ENCODE assay signal across 1 cellular context in the genomic region with DNA sequence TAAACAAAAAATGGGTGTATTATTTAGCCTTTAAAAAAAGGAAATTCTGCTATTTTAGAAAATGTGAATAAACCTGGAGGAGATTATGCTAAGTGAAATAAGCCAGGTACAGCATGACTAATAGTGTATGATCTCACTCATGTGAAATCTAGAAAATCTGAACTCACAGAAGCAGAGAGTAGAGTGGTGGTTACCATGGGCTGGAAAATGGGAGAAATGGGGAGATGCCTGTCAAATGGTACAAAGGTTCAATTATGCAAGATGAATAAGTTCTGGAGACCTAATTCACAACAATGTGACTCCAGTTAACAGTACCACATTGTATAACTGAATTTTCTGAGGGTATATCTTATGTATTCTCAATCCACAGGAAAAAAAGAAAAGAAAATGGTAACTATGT.
TF ChIP-seq lines count a peak whose summit lies in the region.

No MANE protein-coding gene starts in this region.

TF ChIP-seq in HepG2, 621 proteins besides CTCF, POLR2A, EP300 and RAD21 (continued from another document):
- TF ChIP-seq, protein P1, sequence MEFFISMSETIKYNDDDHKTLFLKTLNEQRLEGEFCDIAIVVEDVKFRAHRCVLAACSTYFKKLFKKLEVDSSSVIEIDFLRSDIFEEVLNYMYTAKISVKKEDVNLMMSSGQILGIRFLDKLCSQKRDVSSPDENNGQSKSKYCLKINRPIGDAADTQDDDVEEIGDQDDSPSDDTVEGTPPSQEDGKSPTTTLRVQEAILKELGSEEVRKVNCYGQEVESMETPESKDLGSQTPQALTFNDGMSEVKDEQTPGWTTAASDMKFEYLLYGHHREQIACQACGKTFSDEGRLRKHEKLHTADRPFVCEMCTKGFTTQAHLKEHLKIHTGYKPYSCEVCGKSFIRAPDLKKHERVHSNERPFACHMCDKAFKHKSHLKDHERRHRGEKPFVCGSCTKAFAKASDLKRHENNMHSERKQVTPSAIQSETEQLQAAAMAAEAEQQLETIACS (CRISPR knock-in tag; IDR thresholded peaks at IDR 0.05): no peak
- TF ChIP-seq MBD4 (IDR thresholded peaks at IDR 0.05; ENCODE audit: borderline replicate concordance, low read length): no peak
- TF ChIP-seq ZNF326 (CRISPR knock-in tag; IDR thresholded peaks at IDR 0.05; ENCODE audit: borderline replicate concordance): no peak
- no peak for TF ChIP-seq ZNF83 (CRISPR knock-in tag; IDR thresholded peaks at IDR 0.05; ENCODE audit: borderline replicate concordance)
- TF ChIP-seq KAT8 (CRISPR knock-in tag; IDR thresholded peaks at IDR 0.05): no peak
- TF ChIP-seq ZNF577 (CRISPR knock-in tag; IDR thresholded peaks at IDR 0.05; ENCODE audit: borderline replicate concordance, low read depth): no peak
- no peak for TF ChIP-seq SRSF4 (IDR thresholded peaks at IDR 0.05; ENCODE audit: low read depth, low read length, poor library complexity, severe bottlenecking)
- TF ChIP-seq SPEN (CRISPR knock-in tag; IDR thresholded peaks at IDR 0.05; ENCODE audit: low read depth): no peak
- no peak for TF ChIP-seq ZNF816 (CRISPR knock-in tag; IDR thresholded peaks at IDR 0.05; ENCODE audit: borderline replicate concordance)
- TF ChIP-seq RERE (CRISPR knock-in tag; IDR thresholded peaks at IDR 0.05; ENCODE audit: low read depth): no peak
- TF ChIP-seq CHCHD3 (CRISPR knock-in tag; IDR thresholded peaks at IDR 0.05): no peak
- TF ChIP-seq, protein P2, sequence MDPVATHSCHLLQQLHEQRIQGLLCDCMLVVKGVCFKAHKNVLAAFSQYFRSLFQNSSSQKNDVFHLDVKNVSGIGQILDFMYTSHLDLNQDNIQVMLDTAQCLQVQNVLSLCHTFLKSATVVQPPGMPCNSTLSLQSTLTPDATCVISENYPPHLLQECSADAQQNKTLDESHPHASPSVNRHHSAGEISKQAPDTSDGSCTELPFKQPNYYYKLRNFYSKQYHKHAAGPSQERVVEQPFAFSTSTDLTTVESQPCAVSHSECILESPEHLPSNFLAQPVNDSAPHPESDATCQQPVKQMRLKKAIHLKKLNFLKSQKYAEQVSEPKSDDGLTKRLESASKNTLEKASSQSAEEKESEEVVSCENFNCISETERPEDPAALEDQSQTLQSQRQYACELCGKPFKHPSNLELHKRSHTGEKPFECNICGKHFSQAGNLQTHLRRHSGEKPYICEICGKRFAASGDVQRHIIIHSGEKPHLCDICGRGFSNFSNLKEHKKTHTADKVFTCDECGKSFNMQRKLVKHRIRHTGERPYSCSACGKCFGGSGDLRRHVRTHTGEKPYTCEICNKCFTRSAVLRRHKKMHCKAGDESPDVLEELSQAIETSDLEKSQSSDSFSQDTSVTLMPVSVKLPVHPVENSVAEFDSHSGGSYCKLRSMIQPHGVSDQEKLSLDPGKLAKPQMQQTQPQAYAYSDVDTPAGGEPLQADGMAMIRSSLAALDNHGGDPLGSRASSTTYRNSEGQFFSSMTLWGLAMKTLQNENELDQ (CRISPR knock-in tag; IDR thresholded peaks at IDR 0.05; ENCODE audit: borderline replicate concordance): no peak
- no peak for TF ChIP-seq NR3C1 (CRISPR knock-in tag; IDR thresholded peaks at IDR 0.05)
- no peak for TF ChIP-seq ZNF569 (CRISPR knock-in tag; IDR thresholded peaks at IDR 0.05; ENCODE audit: borderline replicate concordance)
